10 cellular contexts compared by ENCODE assay signal in genomic region chr1:185238447-185238846, GRCh38.
DNase-seq lines count a peak whose midpoint lies in the region; TF ChIP-seq lines count a peak whose summit lies in the region.
"Had no signal": no experiment of that assay in that cellular context is flagged by ENCODE, and none has a peak within 500 bp of the region (broad histone marks: within the 10 kb centered on the region; RNA-seq: fewer than 3 reads in every experiment).

No MANE protein-coding gene starts in this region.

- peaks cover 24% of the 10 kb centered on the region for H3K36me3 Mint-ChIP-seq in osteocyte (ENCODE audit: unreplicated experiment)
- H3K36me3 Mint-ChIP-seq in activated naive CD4-positive, alpha-beta T cell treated with anti-CD3 and anti-CD28 coated beads for 36 hours (ENCODE audit: low read depth) = peaks cover 4% of the 10 kb centered on the region
- H3K36me3 Mint-ChIP-seq in activated CD4-positive, alpha-beta T cell treated with anti-CD3 and anti-CD28 coated beads, Interleukin-2, amount 10 ng/mL, durations not matched to agents 24 days and 14 days (ENCODE audit: low read depth) = no peaks in the 10 kb centered on the region

- no peak overlapping the region for H3K27ac ChIP-seq in colonic mucosa

- DNase-seq in DMS 273 (lab: John Stamatoyannopoulos, UW; ENCODE audit: unreplicated experiment) = peak; percentile 12
- no peak for DNase-seq in DMS 273 treated with DMSO at 0.1 percent for 48 hours (lab: John Stamatoyannopoulos, UW)
- DNase-seq in MV-4-11 (lab: John Stamatoyannopoulos, UW) = peak; percentile 4
- no peak for DNase-seq in colonic mucosa
- no peak for DNase-seq in osteocyte (ENCODE audit: extremely low spot score, unreplicated experiment)
- no peak for DNase-seq in nucleus accumbens (lab: John Stamatoyannopoulos, UW)
- DNase-seq in activated naive CD4-positive, alpha-beta T cell treated with anti-CD3 and anti-CD28 coated beads for 36 hours = no peak
- DNase-seq in activated CD4-positive, alpha-beta T cell treated with anti-CD3 and anti-CD28 coated beads, Interleukin-2, amount 10 ng/mL, durations not matched to agents 24 days and 14 days = no peak
- DNase-seq: 8988T, NCI-H2227 treated with DMSO at 0.1 percent for 48 hours had no signal

- H3K9me3 ChIP-seq in colonic mucosa = no peaks in the 10 kb centered on the region

- intact Hi-C loops in colonic mucosa (cut with DNase I) = no loop called here
- intact Hi-C loops in activated naive CD4-positive, alpha-beta T cell treated with anti-CD3 and anti-CD28 coated beads for 36 hours (cut with micrococcal nuclease) = loop anchor here (1.0 to 5.0 kb wide), 9 partner anchors 42 to 974 kb away; partner anchors contain the start of gene IVNS1ABP
- intact Hi-C loops in activated CD4-positive, alpha-beta T cell treated with anti-CD3 and anti-CD28 coated beads, Interleukin-2, amount 10 ng/mL, durations not matched to agents 24 days and 14 days (cut with micrococcal nuclease) = loop anchor here (2.0 to 5.0 kb wide), 2 partner anchors 434 to 442 kb away; no protein-coding TSS in a partner anchor

- no peak overlapping the region for H3K9ac ChIP-seq in colonic mucosa (ENCODE audit: low read depth in 2 of 2, low read length in 2 of 2)

- H3K4me3 Mint-ChIP-seq in osteocyte (ENCODE audit: unreplicated experiment) = no peak overlapping the region
- H3K4me3 Mint-ChIP-seq in activated naive CD4-positive, alpha-beta T cell treated with anti-CD3 and anti-CD28 coated beads for 36 hours = no peak overlapping the region
- H3K4me3 Mint-ChIP-seq in activated CD4-positive, alpha-beta T cell treated with anti-CD3 and anti-CD28 coated beads, Interleukin-2, amount 10 ng/mL, durations not matched to agents 24 days and 14 days = no peak overlapping the region

- H3K27me3 Mint-ChIP-seq in osteocyte (ENCODE audit: unreplicated experiment) = no peaks in the 10 kb centered on the region
- no peaks in the 10 kb centered on the region for H3K27me3 Mint-ChIP-seq in activated naive CD4-positive, alpha-beta T cell treated with anti-CD3 and anti-CD28 coated beads for 36 hours (ENCODE audit: low read depth)
- H3K27me3 Mint-ChIP-seq in activated CD4-positive, alpha-beta T cell treated with anti-CD3 and anti-CD28 coated beads, Interleukin-2, amount 10 ng/mL, durations not matched to agents 24 days and 14 days = no peaks in the 10 kb centered on the region

- TF ChIP-seq CTCF in colonic mucosa (IDR thresholded peaks at IDR 0.05) (peak; percentile 36), osteocyte (IDR thresholded peaks at IDR 0.05) (peak; percentile 52)

- H3K4me3 ChIP-seq in colonic mucosa = no peak overlapping the region

- peaks cover 6% of the 10 kb centered on the region for H3K9me3 Mint-ChIP-seq in osteocyte (ENCODE audit: unreplicated experiment)
- H3K9me3 Mint-ChIP-seq in activated naive CD4-positive, alpha-beta T cell treated with anti-CD3 and anti-CD28 coated beads for 36 hours = peaks cover 2% of the 10 kb centered on the region
- peaks cover 7% of the 10 kb centered on the region for H3K9me3 Mint-ChIP-seq in activated CD4-positive, alpha-beta T cell treated with anti-CD3 and anti-CD28 coated beads, Interleukin-2, amount 10 ng/mL, durations not matched to agents 24 days and 14 days

- no peaks in the 10 kb centered on the region for H3K36me3 ChIP-seq in colonic mucosa

- H3K27me3 ChIP-seq in colonic mucosa = no peaks in the 10 kb centered on the region

- CTCF ChIA-PET in activated naive CD4-positive, alpha-beta T cell treated with anti-CD3 and anti-CD28 coated beads for 36 hours (lab: Charles Lee) = interaction anchor here (0.6 to 3.0 kb wide), 13 partner anchors 8 to 442 kb away, joined by 3 to 16 read pairs (median 4); partner anchors contain the start of gene IVNS1ABP

- H3K4me1 ChIP-seq in colonic mucosa = no peaks in the 10 kb centered on the region

- no peak overlapping the region for H3K27ac Mint-ChIP-seq in osteocyte (ENCODE audit: unreplicated experiment)
- no peak overlapping the region for H3K27ac Mint-ChIP-seq in activated naive CD4-positive, alpha-beta T cell treated with anti-CD3 and anti-CD28 coated beads for 36 hours
- H3K27ac Mint-ChIP-seq in activated CD4-positive, alpha-beta T cell treated with anti-CD3 and anti-CD28 coated beads, Interleukin-2, amount 10 ng/mL, durations not matched to agents 24 days and 14 days = no peak overlapping the region

- H3K4me1 Mint-ChIP-seq in osteocyte (ENCODE audit: unreplicated experiment) = no peaks in the 10 kb centered on the region
- peaks cover 27% of the 10 kb centered on the region for H3K4me1 Mint-ChIP-seq in activated naive CD4-positive, alpha-beta T cell treated with anti-CD3 and anti-CD28 coated beads for 36 hours (ENCODE audit: low read depth)
- H3K4me1 Mint-ChIP-seq in activated CD4-positive, alpha-beta T cell treated with anti-CD3 and anti-CD28 coated beads, Interleukin-2, amount 10 ng/mL, durations not matched to agents 24 days and 14 days = peaks cover 12% of the 10 kb centered on the region

Comparison
In these comparisons a context has a peak if more than half of its experiments do, and no peak if none do; other contexts are left out.
1. DNase-seq: peak in DMS 273 (single experiment) and MV-4-11 (single experiment); none in DMS 273 treated with DMSO at 0.1 percent for 48 hours (single experiment), colonic mucosa (single experiment), osteocyte (single experiment), nucleus accumbens (0 of 56), activated naive CD4-positive, alpha-beta T cell treated with anti-CD3 and anti-CD28 coated beads for 36 hours (single experiment) and activated CD4-positive, alpha-beta T cell treated with anti-CD3 and anti-CD28 coated beads, Interleukin-2, amount 10 ng/mL, durations not matched to agents 24 days and 14 days (single experiment).